In genomic region chr17:41687828-41688640, GRCh38 we compare ENCODE assay signal across 1 cellular context.
A peak's percentile ranks its signal among the peaks of the same experiment; 100 is the strongest.
TF ChIP-seq lines count a peak whose summit lies in the region.

No MANE protein-coding gene starts in this region.

TF ChIP-seq in H1, 55 proteins besides CTCF, POLR2A, EP300 and RAD21:
- peak; percentile 9 for TF ChIP-seq KDM4A (IDR thresholded peaks at IDR 0.05; ENCODE audit: low read depth, low read length, severe bottlenecking)
- TF ChIP-seq SAP30 (IDR thresholded peaks at IDR 0.05; ENCODE audit: insufficient read depth, insufficient replicate concordance, low read length): peak; percentile 32
- peak; percentile 23; the same call in 1 of the 2 replicates for TF ChIP-seq EGR1 (IDR thresholded peaks at IDR 0.05; ENCODE audit: borderline replicate concordance, low read depth, low read length)
- TF ChIP-seq SP4 (IDR thresholded peaks at IDR 0.05; ENCODE audit: low read length): no peak
- TF ChIP-seq SP1 (IDR thresholded peaks at IDR 0.05; ENCODE audit: low read depth, low read length): peak; percentile 2; the same call in 1 of the 2 replicates
- TF ChIP-seq FOSL1 (IDR thresholded peaks at IDR 0.05; ENCODE audit: insufficient read depth, low read depth, low read length): no peak
- no peak for TF ChIP-seq MAX (IDR thresholded peaks at IDR 0.05)
- TF ChIP-seq TEAD4 (IDR thresholded peaks at IDR 0.05; ENCODE audit: low read depth, low read length): 0 out of 2 replicates have a peak, but pooled peaks have one; percentile 12
